ENCODE assay signal across 31 cellular contexts in the genomic region with DNA sequence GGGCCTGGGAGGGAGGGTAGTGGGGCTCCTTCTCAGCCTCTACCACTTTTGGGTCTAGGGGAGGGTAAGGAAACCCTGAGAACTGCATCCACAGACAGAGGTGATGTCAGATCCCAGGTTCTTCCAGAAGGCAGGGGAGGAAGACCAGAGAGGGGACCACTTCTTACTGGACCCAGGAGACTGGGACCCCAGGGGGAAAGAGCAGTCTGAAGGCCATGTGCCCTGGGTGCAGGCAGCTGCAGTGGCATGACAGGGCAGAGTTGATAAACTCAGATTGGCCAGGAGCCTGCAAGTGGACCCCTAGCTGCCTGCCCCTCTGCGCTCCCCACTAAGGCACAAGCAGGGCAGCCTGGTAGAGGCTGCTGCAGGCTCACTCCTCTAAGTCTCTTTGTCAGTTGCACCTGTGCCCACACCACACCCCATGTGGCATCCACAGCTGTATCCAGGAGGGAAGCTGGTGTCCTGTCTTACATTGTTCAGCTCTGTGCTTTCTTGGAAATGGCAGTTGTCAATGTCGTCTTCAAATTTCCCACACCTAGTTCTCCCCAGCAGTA. TPM values are rescaled to one million over a fixed set of nuclear protein-coding genes. Genes with fewer than 3 reads are reported as not detected.
"Had no signal": no experiment of that assay in that cellular context is flagged by ENCODE, and none has a peak within 500 bp of the region (broad histone marks: within the 10 kb centered on the region; RNA-seq: fewer than 3 reads in every experiment).

No MANE protein-coding gene starts in this region.

- H3K4me1 ChIP-seq: gastrocnemius medialis, psoas muscle, sigmoid colon, tibial nerve, upper lobe of left lung, vagina had no signal

- H3K4me3 Mint-ChIP-seq: dendritic cell treated with granulocyte-macrophage colony-stimulating factor and Interleukin-4, amounts not matched to agents 40 ng/mL and 50 ng/mL, for 4 days; mesothelial cell of epicardium; naive B cell; nephron progenitor cell; stimulated activated naive B cell treated with anti-CD40 and anti-IgM and Interleukin-4, amounts not matched to agents 10 μg/mL and 1 μg/mL and 100 μg/mL, for 72 hours; stimulated activated naive CD8-positive, alpha-beta T cell treated with anti-CD3 and anti-CD28 coated beads, Interleukin-15, Interleukin-2, amounts not matched to agents 100 ng/mL and 50 ng/mL, for 24 hours had no signal

- H3K36me3 Mint-ChIP-seq: mesothelial cell of epicardium had no signal

- ATAC-seq: gastrocnemius medialis; left lobe of liver; mucosa of descending colon; psoas muscle; right cardiac atrium; stimulated activated naive B cell treated with anti-CD40 and anti-IgM and Interleukin-4, amounts not matched to agents 10 μg/mL and 1 μg/mL and 100 μg/mL, for 72 hours had no signal

- H3K4me1 Mint-ChIP-seq: mesothelial cell of epicardium; naive B cell; stimulated activated naive B cell treated with anti-CD40 and anti-IgM and Interleukin-4, amounts not matched to agents 10 μg/mL and 1 μg/mL and 100 μg/mL, for 72 hours had no signal

- H3K9me3 ChIP-seq: gastrocnemius medialis, vagina had no signal

- H3K27ac ChIP-seq: gastrocnemius medialis, psoas muscle, sigmoid colon, thoracic aorta, tibial nerve, upper lobe of left lung, vagina had no signal

- DNase-seq: effector memory CD4-positive, alpha-beta T cell; foreskin fibroblast; gastrocnemius medialis; head of caudate nucleus; kidney; mesenchymal stem cell; mucosa of descending colon; naive B cell; nephron progenitor cell; nucleus accumbens; psoas muscle; right cardiac atrium; sigmoid colon; stimulated activated CD4-positive, alpha-beta T cell treated with anti-CD3 and anti-CD28 coated beads, Interleukin-4, amount 100 ng/mL, for 4 hours; stimulated activated naive B cell treated with anti-CD40 and anti-IgM and Interleukin-4, amounts not matched to agents 10 μg/mL and 1 μg/mL and 100 μg/mL, for 72 hours; upper lobe of left lung had no signal

- H3K36me3 ChIP-seq: gastrocnemius medialis, sigmoid colon, thoracic aorta, tibial nerve, upper lobe of left lung, vagina had no signal

- H3K4me3 ChIP-seq: gastrocnemius medialis, mucosa of descending colon, psoas muscle, sigmoid colon, thoracic aorta, tibial nerve, upper lobe of left lung, vagina had no signal

- H3K27me3 ChIP-seq: gastrocnemius medialis, sigmoid colon, tibial nerve, upper lobe of left lung, vagina had no signal

- H3K27ac Mint-ChIP-seq: dendritic cell treated with granulocyte-macrophage colony-stimulating factor and Interleukin-4, amounts not matched to agents 40 ng/mL and 50 ng/mL, for 4 days; mesothelial cell of epicardium; nephron progenitor cell; stimulated activated naive B cell treated with anti-CD40 and anti-IgM and Interleukin-4, amounts not matched to agents 10 μg/mL and 1 μg/mL and 100 μg/mL, for 72 hours; stimulated activated naive CD8-positive, alpha-beta T cell treated with anti-CD3 and anti-CD28 coated beads, Interleukin-15, Interleukin-2, amounts not matched to agents 100 ng/mL and 50 ng/mL, for 24 hours had no signal

RNA-seq across cellular contexts. Expression of gene CST9L, which starts 2.7 kb away (rescaled TPM):
- total RNA-seq: cerebellum, gastrocnemius medialis, glomerular endothelial cell, kidney, left lobe of liver, lower leg skin, lung microvascular endothelial cell, mesothelial cell of epicardium, mucosa of descending colon, osteocyte, psoas muscle, renal cortical epithelial cell, right cardiac atrium, sigmoid colon, skeletal muscle tissue, thoracic aorta, tibial nerve, upper lobe of left lung, vagina had no signal
- polyA plus RNA-seq: esophagus, psoas muscle, right cardiac atrium, sigmoid colon had no signal

RNA-seq across cellular contexts. Expression of gene CST9, which starts 40.1 kb away (rescaled TPM):
- total RNA-seq: cerebellum, gastrocnemius medialis, glomerular endothelial cell, kidney, left lobe of liver, lower leg skin, mesothelial cell of epicardium, mucosa of descending colon, osteocyte, psoas muscle, renal cortical epithelial cell, right cardiac atrium, sigmoid colon, skeletal muscle tissue, thoracic aorta, upper lobe of left lung, vagina had no signal
- polyA plus RNA-seq: psoas muscle, right cardiac atrium, sigmoid colon had no signal
